In genomic region chr3:65484964-65485363, GRCh38 we compare ENCODE assay signal across 18 cellular contexts.
DNase-seq lines count a peak whose midpoint lies in the region; ATAC-seq and TF ChIP-seq lines count a peak whose summit lies in the region.
"Had no signal": no experiment of that assay in that cellular context is flagged by ENCODE, and none has a peak within 500 bp of the region (broad histone marks: within the 10 kb centered on the region; RNA-seq: fewer than 3 reads in every experiment).

No MANE protein-coding gene starts in this region.

- H3K36me3 Mint-ChIP-seq in GM23338 (ENCODE audit: low read depth), result peaks cover 5% of the 10 kb centered on the region; the same call in 1 of the 3 replicates
- H3K36me3 Mint-ChIP-seq in mesothelial cell of epicardium, result no peaks in the 10 kb centered on the region
- H3K36me3 Mint-ChIP-seq: activated naive CD4-positive, alpha-beta T cell treated with anti-CD3 and anti-CD28 coated beads, Interleukin-2, amount 50 U/mL, for 72 hours had no signal

- DNase-seq in AG10803 (ENCODE audit: low read depth) (peak; percentile 12), GM23338 (ENCODE audit: low spot score) (no peak), epithelial cell of proximal tubule (ENCODE audit: low read depth) (peak; percentile 35), mesothelial cell of epicardium (ENCODE audit: low spot score in 2 of 2, unreplicated experiment in 2 of 2) (no peak), GOT3 (lab: John Stamatoyannopoulos, UW) (no peak), OCI-M1 (lab: John Stamatoyannopoulos, UW) (no peak), NCI-H2171 (lab: John Stamatoyannopoulos, UW) (no peak), NCI-H345 treated with DMSO at 0.1 percent for 48 hours (lab: John Stamatoyannopoulos, UW; ENCODE audit: unreplicated experiment) (no peak)
- DNase-seq: colonic mucosa; EL; foreskin fibroblast; NCI-H2107; NCI-H524 treated with DMSO at 0.1 percent for 48 hours; sigmoid colon; stimulated activated naive CD4-positive, alpha-beta T cell; tibial artery had no signal

- peaks cover 64% of the 10 kb centered on the region for H3K4me1 Mint-ChIP-seq in GM23338
- peaks cover 44% of the 10 kb centered on the region for H3K4me1 Mint-ChIP-seq in mesothelial cell of epicardium

- no peak for ATAC-seq in GM23338
- ATAC-seq: activated naive CD4-positive, alpha-beta T cell treated with anti-CD3 and anti-CD28 coated beads, Interleukin-2, amount 50 U/mL, for 72 hours had no signal

- peak overlapping the region; percentile 40 for H3K4me2 ChIP-seq in GM23338

- H3K27me3 Mint-ChIP-seq in GM23338 (ENCODE audit: insufficient read depth, low read depth, poor library complexity) (no peaks in the 10 kb centered on the region), mesothelial cell of epicardium (ENCODE audit: low read depth) (no peaks in the 10 kb centered on the region)

- H3K79me2 ChIP-seq in GM23338 (replicated peaks; ENCODE audit: insufficient read depth), result peaks cover 92% of the 10 kb centered on the region

- H3K27ac ChIP-seq in GM23338 (ENCODE audit: low read depth), result peak overlapping the region; percentile 32; the same call in 1 of the 2 replicates
- H3K27ac ChIP-seq: colonic mucosa, tibial artery had no signal

- no peaks in the 10 kb centered on the region for H3K36me3 ChIP-seq in GM23338 (ENCODE audit: insufficient read depth)
- H3K36me3 ChIP-seq: colonic mucosa, sigmoid colon, tibial artery had no signal

- H2AFZ ChIP-seq in GM23338, result no peak overlapping the region

- peaks cover 5% of the 10 kb centered on the region; the same call in 1 of the 2 replicates for H3K9me2 ChIP-seq in GM23338 (ENCODE audit: insufficient read depth)

- H3F3A ChIP-seq in GM23338 (replicated peaks; ENCODE audit: low read depth), result no peaks in the 10 kb centered on the region

- peaks cover 64% of the 10 kb centered on the region for H3K4me1 ChIP-seq in GM23338 (ENCODE audit: insufficient read depth)
- H3K4me1 ChIP-seq: colonic mucosa had no signal

- TF ChIP-seq CTCF in AG10803 (conservative IDR thresholded peaks at IDR 0.05; ENCODE audit: low read length) (no peak), GM23338 (conservative IDR thresholded peaks at IDR 0.05; ENCODE audit: low read depth in 2 of 2) (no peak), epithelial cell of proximal tubule (conservative IDR thresholded peaks at IDR 0.05; ENCODE audit: low read depth, low read length) (no peak), mesothelial cell of epicardium (IDR thresholded peaks at IDR 0.05; ENCODE audit: unreplicated experiment) (no peak)

- H3K4me3 Mint-ChIP-seq in GM23338 (no peak overlapping the region), mesothelial cell of epicardium (no peak overlapping the region)
- H3K4me3 Mint-ChIP-seq: activated T-helper 1 cell treated with anti-CD3 and anti-CD28 coated beads, Interleukin-12 subunit alpha, Interleukin-12 subunit beta, Interleukin-2, Interleukin-4 antibody, amounts not matched to agents 30 ng/mL and 10 ng/mL and 1 ng/mL, durations not matched to agents 14 hours and 24 hours and 36 hours had no signal

- no peak overlapping the region for H3K4me3 ChIP-seq in AG10803 (ENCODE audit: low read length)
- H3K4me3 ChIP-seq in GM23338, result peak overlapping the region; percentile 3; the same call in 1 of the 2 replicates
- no peak overlapping the region for H3K4me3 ChIP-seq in epithelial cell of proximal tubule (ENCODE audit: low read depth, low read length)
- H3K4me3 ChIP-seq: colonic mucosa, sigmoid colon, tibial artery had no signal

- H4K20me1 ChIP-seq in GM23338 (replicated peaks; ENCODE audit: insufficient read depth), result 0 out of 2 replicates have a peak, but pooled peaks cover 7% of the 10 kb centered on the region

- no peaks in the 10 kb centered on the region for H3K9me3 Mint-ChIP-seq in GM23338
- no peaks in the 10 kb centered on the region for H3K9me3 Mint-ChIP-seq in mesothelial cell of epicardium
- H3K9me3 Mint-ChIP-seq: activated T-helper 1 cell treated with anti-CD3 and anti-CD28 coated beads, Interleukin-12 subunit alpha, Interleukin-12 subunit beta, Interleukin-2, Interleukin-4 antibody, amounts not matched to agents 30 ng/mL and 10 ng/mL and 1 ng/mL, durations not matched to agents 14 hours and 24 hours and 36 hours had no signal

- H3K27ac Mint-ChIP-seq in GM23338, result peak overlapping the region; percentile 62
- peak overlapping the region; percentile 68 for H3K27ac Mint-ChIP-seq in mesothelial cell of epicardium
- H3K27ac Mint-ChIP-seq: activated naive CD4-positive, alpha-beta T cell treated with anti-CD3 and anti-CD28 coated beads, Interleukin-2, amount 50 U/mL, for 72 hours; activated T-helper 1 cell treated with anti-CD3 and anti-CD28 coated beads, Interleukin-12 subunit alpha, Interleukin-12 subunit beta, Interleukin-2, Interleukin-4 antibody, amounts not matched to agents 30 ng/mL and 10 ng/mL and 1 ng/mL, durations not matched to agents 14 hours and 24 hours and 36 hours had no signal

- no peaks in the 10 kb centered on the region for H3K27me3 ChIP-seq in GM23338 (ENCODE audit: insufficient read depth)
- H3K27me3 ChIP-seq: colonic mucosa, sigmoid colon, tibial artery had no signal

TF ChIP-seq in GM23338, 12 proteins besides CTCF, POLR2A, EP300 and RAD21 (continues in another document):
- TF ChIP-seq NANOG (IDR thresholded peaks at IDR 0.05; ENCODE audit: borderline replicate concordance) (no peak), REST (IDR thresholded peaks at IDR 0.05; ENCODE audit: unreplicated experiment) (no peak), EZH2 (IDR thresholded peaks at IDR 0.05; ENCODE audit: low read depth, unreplicated experiment) (no peak), ZNF114 (CRISPR knock-in tag; IDR thresholded peaks at IDR 0.05) (no peak), POLR2AphosphoS5 (IDR thresholded peaks at IDR 0.05; ENCODE audit: low read depth) (no peak)

Comparison
In these comparisons a context has a peak if more than half of its experiments do, and no peak if none do; other contexts are left out.
1. DNase-seq: peak in AG10803 (single experiment) and epithelial cell of proximal tubule (single experiment); none in GM23338 (single experiment), mesothelial cell of epicardium (0 of 2), GOT3 (single experiment), OCI-M1 (single experiment), NCI-H2171 (single experiment) and NCI-H345 treated with DMSO at 0.1 percent for 48 hours (single experiment).